Comparison of ENCODE assay signal across 8 cellular contexts in genomic region chr19:39411832-39412099, GRCh38. TPM values are rescaled to one million over a fixed set of nuclear protein-coding genes. Genes with fewer than 3 reads are reported as not detected.
DNase-seq lines count a peak whose midpoint lies in the region; ATAC-seq lines count a peak whose summit lies in the region.

No MANE protein-coding gene starts in this region.

- 5% methylated on average over 7 of the region's 7 CpGs for WGBS in HUES64

- H3K4me3 ChIP-seq in HUES64 (ENCODE audit: low read length) (peak overlapping the region; percentile 87), NT2/D1 (ENCODE audit: insufficient read length, low read depth) (peak overlapping the region; percentile 28)

- H3K27ac ChIP-seq in HUES64 (ENCODE audit: low read depth, low read length), result peak overlapping the region; percentile 65; the same call in 1 of the 2 replicates

- peak; percentile 91 for DNase-seq in COR-L47 (lab: John Stamatoyannopoulos, UW)
- DNase-seq in NT2/D1 (ENCODE audit: low read depth, low spot score), result no peak
- DNase-seq in activated CD8-positive, alpha-beta memory T cell treated with anti-CD3 and anti-CD28 coated beads, Interleukin-2, amount 50 U/mL, for 4 hours, result peak; percentile 92
- DNase-seq in epidermal melanocyte (ENCODE audit: insufficient read length, low spot score), result peak; percentile 92
- DNase-seq in mucosa of gallbladder (ENCODE audit: low spot score), result peak; percentile 95
- DNase-seq in stimulated activated CD8-positive, alpha-beta memory T cell treated with anti-CD3 and anti-CD28 coated beads, Interleukin-4, amount 100 ng/mL, for 4 hours (ENCODE audit: low read depth in 2 of 2, low spot score in 1 of 2), result peak; percentile 84 to 88

- H3K36me3 ChIP-seq in HUES64 (ENCODE audit: insufficient read depth, low read length) (peaks cover 10% of the 10 kb centered on the region), NT2/D1 (ENCODE audit: insufficient read depth, insufficient read length, low read length) (peaks cover 31% of the 10 kb centered on the region)

- H3K4me1 ChIP-seq in HUES64 (ENCODE audit: insufficient read depth, low read length) (peaks cover 28% of the 10 kb centered on the region), NT2/D1 (ENCODE audit: insufficient read depth, insufficient read length) (peaks cover 20% of the 10 kb centered on the region)

- peak; percentile 20 for ATAC-seq in GM21526 (IDR thresholded peaks at IDR 0.05; ENCODE audit: low FRiP score, unreplicated experiment)

- H3K9me3 ChIP-seq in HUES64 (ENCODE audit: insufficient read depth, low read depth, low read length), result no peaks in the 10 kb centered on the region
- no peaks in the 10 kb centered on the region for H3K9me3 ChIP-seq in NT2/D1 (ENCODE audit: insufficient read depth, low read length)

- H3K9ac ChIP-seq in HUES64 (ENCODE audit: low read depth, low read length) (no peak overlapping the region; the same call in 1 of the 2 replicates), NT2/D1 (ENCODE audit: insufficient read length, low read depth) (peak overlapping the region; percentile 62)

- H3K27me3 ChIP-seq in HUES64 (ENCODE audit: insufficient read depth, low read length) (no peaks in the 10 kb centered on the region), NT2/D1 (ENCODE audit: insufficient read depth, insufficient read length) (no peaks in the 10 kb centered on the region)

RNA-seq across cellular contexts. Expression of gene PLEKHG2, which starts 0.7 kb away (rescaled TPM):
- 39.8 TPM for polyA plus RNA-seq in HUES64 (2013, experiment 1 of 2)
- 46.8 TPM for polyA plus RNA-seq in HUES64 (2013, experiment 2 of 2)
- total RNA-seq in mucosa of gallbladder, result 41.8 TPM

RNA-seq across cellular contexts. Expression of gene ZFP36, which starts 5.1 kb away (rescaled TPM):
- 4.4 TPM for polyA plus RNA-seq in HUES64 (2013, experiment 1 of 2)
- 4.9 TPM for polyA plus RNA-seq in HUES64 (2013, experiment 2 of 2)
- total RNA-seq in mucosa of gallbladder, result 180 TPM

RNA-seq across cellular contexts. Expression of gene MED29, which starts 20.6 kb away (rescaled TPM):
- polyA plus RNA-seq in HUES64 (2013, experiment 1 of 2), result 26.0 TPM
- 27.6 TPM for polyA plus RNA-seq in HUES64 (2013, experiment 2 of 2)
- total RNA-seq in mucosa of gallbladder, result 46.0 TPM

RNA-seq across cellular contexts. Expression of gene PAF1, which starts 20.9 kb away (rescaled TPM):
- polyA plus RNA-seq in HUES64 (2013, experiment 1 of 2), result 36.1 TPM
- 33.1 TPM for polyA plus RNA-seq in HUES64 (2013, experiment 2 of 2)
- total RNA-seq in mucosa of gallbladder, result 50.5 TPM

RNA-seq across cellular contexts. Expression of gene RPS16, which starts 24.0 kb away (rescaled TPM):
- polyA plus RNA-seq in HUES64 (2013, experiment 1 of 2), result 2,127 TPM
- 2,103 TPM for polyA plus RNA-seq in HUES64 (2013, experiment 2 of 2)
- 1,378 TPM for total RNA-seq in mucosa of gallbladder
